ENCODE assay signal across 32 cellular contexts in genomic region chr10:83725567-83725966, GRCh38.
"Had no signal": no experiment of that assay in that cellular context is flagged by ENCODE, and none has a peak within 500 bp of the region (broad histone marks: within the 10 kb centered on the region; RNA-seq: fewer than 3 reads in every experiment).

No MANE protein-coding gene starts in this region.

- H3K4me3 ChIP-seq: ascending aorta, colonic mucosa, gastroesophageal sphincter, mucosa of descending colon, stomach, testis had no signal

- H3K36me3 ChIP-seq: ascending aorta, brain microvascular endothelial cell, colonic mucosa, gastroesophageal sphincter, stomach had no signal

- DNase-seq: activated CD4-positive, alpha-beta T cell treated with anti-CD3 and anti-CD28 coated beads, Interleukin-2, amount 10 ng/mL, durations not matched to agents 7 days and 5 days; activated CD4-positive, CD25-positive, alpha-beta regulatory T cell treated with anti-CD3 and anti-CD28 coated beads, Interleukin-2, amount 50 U/mL, for 72 hours; activated CD8-positive, alpha-beta memory T cell treated with anti-CD3 and anti-CD28 coated beads, Interleukin-2, amount 10 ng/mL, durations not matched to agents 7 days and 5 days; activated CD8-positive, alpha-beta T cell treated with anti-CD3 and anti-CD28 coated beads for 36 hours; activated gamma-delta T cell; activated T-cell treated with anti-CD3 and anti-CD28 coated beads for 4 hours; brain microvascular endothelial cell; colonic mucosa; endodermal cell; head of caudate nucleus; hypothalamus; mesenchymal stem cell; mucosa of descending colon; nephron progenitor cell; nucleus accumbens; small intestine; stimulated activated CD4-positive, alpha-beta T cell treated with anti-CD3 and anti-CD28 coated beads, Interleukin-2, amount 100 ng/mL, for 24 hours; stomach; T-cell; testis had no signal

- H3K9me3 Mint-ChIP-seq: activated T-helper 1 cell treated with anti-CD3 and anti-CD28 coated beads, Interleukin-12 subunit alpha, Interleukin-12 subunit beta, Interleukin-2, Interleukin-4 antibody, amounts not matched to agents 30 ng/mL and 10 ng/mL and 1 ng/mL, durations not matched to agents 14 hours and 24 hours and 36 hours; endodermal cell; T-helper 2 cell treated with Interferon-gamma antibody and Interleukin-4, amounts not matched to agents 5 μg/mL and 100 μg/mL, for 36 hours; type B pancreatic cell had no signal

- H3K36me3 Mint-ChIP-seq: activated CD8-positive, alpha-beta memory T cell treated with anti-CD3 and anti-CD28 coated beads, Interleukin-2, amount 10 ng/mL, durations not matched to agents 7 days and 5 days; activated naive CD4-positive, alpha-beta T cell treated with anti-CD3 and anti-CD28 coated beads, Interleukin-2, amount 50 U/mL, for 24 hours; stimulated activated memory B cell treated with anti-CD40 and anti-IgM and Interleukin-4, amounts not matched to agents 10 μg/mL and 1 μg/mL and 100 μg/mL, for 72 hours; T-cell; type B pancreatic cell had no signal

- H3K4me3 Mint-ChIP-seq: activated CD4-positive, alpha-beta T cell treated with anti-CD3 and anti-CD28 coated beads, Interleukin-2, amount 10 ng/mL, durations not matched to agents 7 days and 5 days; activated CD8-positive, alpha-beta memory T cell treated with anti-CD3 and anti-CD28 coated beads, Interleukin-2, amount 10 ng/mL, durations not matched to agents 7 days and 5 days; activated CD8-positive, alpha-beta T cell treated with anti-CD3 and anti-CD28 coated beads for 36 hours; activated naive CD4-positive, alpha-beta T cell treated with anti-CD3 and anti-CD28 coated beads, Interleukin-2, amount 50 U/mL, for 24 hours; activated T-helper 1 cell treated with anti-CD3 and anti-CD28 coated beads, Interleukin-12 subunit alpha, Interleukin-12 subunit beta, Interleukin-2, Interleukin-4 antibody, amounts not matched to agents 30 ng/mL and 10 ng/mL and 1 ng/mL, durations not matched to agents 14 hours and 24 hours and 36 hours; central memory CD8-positive, alpha-beta T cell; endodermal cell; nephron progenitor cell; stimulated activated memory B cell treated with anti-CD40 and anti-IgM and Interleukin-4, amounts not matched to agents 10 μg/mL and 1 μg/mL and 100 μg/mL, for 72 hours; T-cell; T-helper 2 cell treated with Interferon-gamma antibody and Interleukin-4, amounts not matched to agents 5 μg/mL and 100 μg/mL, for 36 hours had no signal

- H3K27me3 ChIP-seq: ascending aorta, brain microvascular endothelial cell, colonic mucosa, gastroesophageal sphincter, stomach, testis had no signal

- H3K27ac Mint-ChIP-seq: activated CD4-positive, alpha-beta T cell treated with anti-CD3 and anti-CD28 coated beads, Interleukin-2, amount 10 ng/mL, durations not matched to agents 7 days and 5 days; activated CD8-positive, alpha-beta memory T cell treated with anti-CD3 and anti-CD28 coated beads, Interleukin-2, amount 10 ng/mL, durations not matched to agents 7 days and 5 days; activated CD8-positive, alpha-beta T cell treated with anti-CD3 and anti-CD28 coated beads for 36 hours; activated naive CD4-positive, alpha-beta T cell treated with anti-CD3 and anti-CD28 coated beads, Interleukin-2, amount 50 U/mL, for 24 hours; activated T-helper 1 cell treated with anti-CD3 and anti-CD28 coated beads, Interleukin-12 subunit alpha, Interleukin-12 subunit beta, Interleukin-2, Interleukin-4 antibody, amounts not matched to agents 30 ng/mL and 10 ng/mL and 1 ng/mL, durations not matched to agents 14 hours and 24 hours and 36 hours; endodermal cell; nephron progenitor cell; stimulated activated memory B cell treated with anti-CD40 and anti-IgM and Interleukin-4, amounts not matched to agents 10 μg/mL and 1 μg/mL and 100 μg/mL, for 72 hours; T-cell; T-helper 2 cell treated with Interferon-gamma antibody and Interleukin-4, amounts not matched to agents 5 μg/mL and 100 μg/mL, for 36 hours had no signal

- H3K4me1 Mint-ChIP-seq: activated CD4-positive, alpha-beta T cell treated with anti-CD3 and anti-CD28 coated beads, Interleukin-2, amount 10 ng/mL, durations not matched to agents 7 days and 5 days; activated CD8-positive, alpha-beta memory T cell treated with anti-CD3 and anti-CD28 coated beads, Interleukin-2, amount 10 ng/mL, durations not matched to agents 7 days and 5 days; activated naive CD4-positive, alpha-beta T cell treated with anti-CD3 and anti-CD28 coated beads, Interleukin-2, amount 50 U/mL, for 24 hours; central memory CD8-positive, alpha-beta T cell; nephron progenitor cell; stimulated activated memory B cell treated with anti-CD40 and anti-IgM and Interleukin-4, amounts not matched to agents 10 μg/mL and 1 μg/mL and 100 μg/mL, for 72 hours; T-cell had no signal

- H3K27me3 Mint-ChIP-seq: activated CD4-positive, alpha-beta T cell treated with anti-CD3 and anti-CD28 coated beads, Interleukin-2, amount 10 ng/mL, durations not matched to agents 7 days and 5 days; activated CD8-positive, alpha-beta memory T cell treated with anti-CD3 and anti-CD28 coated beads, Interleukin-2, amount 10 ng/mL, durations not matched to agents 7 days and 5 days; activated CD8-positive, alpha-beta T cell treated with anti-CD3 and anti-CD28 coated beads for 36 hours; activated naive CD4-positive, alpha-beta T cell treated with anti-CD3 and anti-CD28 coated beads, Interleukin-2, amount 50 U/mL, for 24 hours; central memory CD8-positive, alpha-beta T cell; stimulated activated memory B cell treated with anti-CD40 and anti-IgM and Interleukin-4, amounts not matched to agents 10 μg/mL and 1 μg/mL and 100 μg/mL, for 72 hours; T-cell; type B pancreatic cell had no signal

- ATAC-seq: activated CD8-positive, alpha-beta memory T cell treated with anti-CD3 and anti-CD28 coated beads, Interleukin-2, amount 10 ng/mL, durations not matched to agents 7 days and 5 days; activated CD8-positive, alpha-beta T cell treated with anti-CD3 and anti-CD28 coated beads for 36 hours; gastroesophageal sphincter; mucosa of descending colon; sciatic nerve; stimulated activated memory B cell treated with anti-CD40 and anti-IgM and Interleukin-4, amounts not matched to agents 10 μg/mL and 1 μg/mL and 100 μg/mL, for 72 hours; T-cell had no signal

- H3K4me1 ChIP-seq: ascending aorta, colonic mucosa, gastroesophageal sphincter, stomach had no signal

- H3K9me3 ChIP-seq: ascending aorta, colonic mucosa, mucosa of descending colon, testis had no signal

- H3K27ac ChIP-seq: ascending aorta, brain microvascular endothelial cell, colonic mucosa, epithelial cell of prostate, gastroesophageal sphincter, stomach, VCaP had no signal

- FAIRE-seq: islet of Langerhans, small intestine had no signal
